ENCODE assay signal across 22 cellular contexts in the genomic region with DNA sequence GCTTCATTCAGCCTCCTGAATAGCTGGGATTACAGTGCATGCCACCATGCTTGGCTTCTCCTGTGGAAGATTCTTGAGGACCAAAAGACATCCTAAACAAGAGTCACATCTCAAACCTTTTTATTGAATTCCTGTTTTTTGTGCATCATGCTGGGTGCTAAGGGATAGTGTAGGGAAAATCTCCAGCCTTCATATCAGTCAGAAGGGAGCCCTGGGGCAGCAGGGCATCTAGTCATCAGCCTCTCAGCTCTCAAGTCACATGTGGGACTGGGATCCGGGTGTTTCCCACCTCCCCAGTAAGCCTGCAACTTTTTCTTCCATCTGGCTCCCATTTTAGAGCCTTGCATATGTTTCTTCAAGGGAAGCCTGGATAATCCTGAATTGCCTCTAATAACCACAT.
"Had no signal": no experiment of that assay in that cellular context is flagged by ENCODE, and none has a peak within 500 bp of the region (broad histone marks: within the 10 kb centered on the region; RNA-seq: fewer than 3 reads in every experiment).

No MANE protein-coding gene starts in this region.

- H3K36me3 ChIP-seq: pancreas, right lobe of liver, thoracic aorta, transverse colon, vagina had no signal

- H3K4me3 ChIP-seq: lung, pancreas, right lobe of liver, thoracic aorta, transverse colon, vagina had no signal

- H3K27me3 ChIP-seq: pancreas, right lobe of liver, transverse colon, vagina had no signal

- H3K4me3 Mint-ChIP-seq: immature natural killer cell; memory B cell; natural killer cell; stimulated activated naive B cell treated with anti-CD40 and anti-IgM and Interleukin-4, amounts not matched to agents 10 μg/mL and 1 μg/mL and 100 μg/mL, for 72 hours; stimulated activated naive CD8-positive, alpha-beta T cell treated with anti-CD3 and anti-CD28 coated beads, Interleukin-15, Interleukin-2, amounts not matched to agents 100 ng/mL and 50 ng/mL, for 24 hours had no signal

- H3K9me3 ChIP-seq: pancreas, right lobe of liver, thoracic aorta, transverse colon, vagina had no signal

- ATAC-seq: esophagus mucosa; foreskin keratinocyte; natural killer cell; pancreas; right lobe of liver; stimulated activated naive B cell treated with anti-CD40 and anti-IgM and Interleukin-4, amounts not matched to agents 10 μg/mL and 1 μg/mL and 100 μg/mL, for 72 hours had no signal

- H3K9me3 Mint-ChIP-seq: immature natural killer cell; memory B cell; natural killer cell; stimulated activated naive B cell treated with anti-CD40 and anti-IgM and Interleukin-4, amounts not matched to agents 10 μg/mL and 1 μg/mL and 100 μg/mL, for 72 hours; stimulated activated naive CD8-positive, alpha-beta T cell treated with anti-CD3 and anti-CD28 coated beads, Interleukin-15, Interleukin-2, amounts not matched to agents 100 ng/mL and 50 ng/mL, for 24 hours had no signal

- H3K27ac ChIP-seq: epithelial cell of prostate, foreskin keratinocyte, pancreas, right lobe of liver, thoracic aorta, transverse colon, vagina had no signal

- DNase-seq: cortex of kidney; effector CD4-positive, alpha-beta T cell; foreskin keratinocyte; hypothalamus; immature natural killer cell; natural killer cell; occipital lobe; pancreas; retina; small intestine; stimulated activated CD4-positive, alpha-beta T cell treated with anti-CD3 and anti-CD28 coated beads, Interleukin-15, amount 100 ng/mL, for 24 hours; stimulated activated CD4-positive, alpha-beta T cell treated with anti-CD3 and anti-CD28 coated beads, Interleukin-2, amount 100 ng/mL, for 48 hours; stimulated activated naive B cell treated with anti-CD40 and anti-IgM and Interleukin-4, amounts not matched to agents 10 μg/mL and 1 μg/mL and 100 μg/mL, for 72 hours; transverse colon had no signal

- H3K27me3 Mint-ChIP-seq: stimulated activated naive B cell treated with anti-CD40 and anti-IgM and Interleukin-4, amounts not matched to agents 10 μg/mL and 1 μg/mL and 100 μg/mL, for 72 hours; stimulated activated naive CD8-positive, alpha-beta T cell treated with anti-CD3 and anti-CD28 coated beads, Interleukin-15, Interleukin-2, amounts not matched to agents 100 ng/mL and 50 ng/mL, for 24 hours had no signal

- H3K4me1 ChIP-seq: foreskin keratinocyte, pancreas had no signal

- H3K36me3 Mint-ChIP-seq: immature natural killer cell; memory B cell; natural killer cell; stimulated activated naive B cell treated with anti-CD40 and anti-IgM and Interleukin-4, amounts not matched to agents 10 μg/mL and 1 μg/mL and 100 μg/mL, for 72 hours had no signal

- H3K27ac Mint-ChIP-seq: memory B cell; natural killer cell; stimulated activated naive B cell treated with anti-CD40 and anti-IgM and Interleukin-4, amounts not matched to agents 10 μg/mL and 1 μg/mL and 100 μg/mL, for 72 hours; stimulated activated naive CD8-positive, alpha-beta T cell treated with anti-CD3 and anti-CD28 coated beads, Interleukin-15, Interleukin-2, amounts not matched to agents 100 ng/mL and 50 ng/mL, for 24 hours had no signal
